In genomic region chr5:2996248-2996647, GRCh38 we compare ENCODE assay signal across 16 cellular contexts.
"Had no signal": no experiment of that assay in that cellular context is flagged by ENCODE, and none has a peak within 500 bp of the region (broad histone marks: within the 10 kb centered on the region; RNA-seq: fewer than 3 reads in every experiment).

No MANE protein-coding gene starts in this region.

- H3K36me3 ChIP-seq: gastroesophageal sphincter, ovary, tibial artery, vagina had no signal

- H3K9me3 ChIP-seq: gastroesophageal sphincter, ovary, psoas muscle, tibial artery, vagina had no signal

- H3K4me3 ChIP-seq: dorsolateral prefrontal cortex, gastroesophageal sphincter, mucosa of descending colon, ovary, psoas muscle, tibial artery, vagina had no signal

- H3K27me3 ChIP-seq: ovary, tibial artery, vagina had no signal

- ATAC-seq: activated CD8-positive, alpha-beta memory T cell treated with anti-CD3 and anti-CD28 coated beads, Interleukin-2, amount 10 ng/mL, durations not matched to agents 7 days and 5 days; gastroesophageal sphincter; left ventricle myocardium superior; mucosa of descending colon; psoas muscle; right cardiac atrium; stimulated activated naive CD8-positive, alpha-beta T cell treated with anti-CD3 and anti-CD28 coated beads, Interleukin-15, Interleukin-2, amounts not matched to agents 100 U/mL and 50 U/mL, for 24 hours; T-helper 17 cell had no signal

- H3K4me1 ChIP-seq: gastroesophageal sphincter, psoas muscle, tibial artery, vagina had no signal

- H3K27ac ChIP-seq: dorsolateral prefrontal cortex, gastroesophageal sphincter, ovary, psoas muscle, tibial artery, vagina had no signal

- DNase-seq: activated CD4-positive, alpha-beta memory T cell treated with anti-CD3 and anti-CD28 coated beads, Interleukin-2, amount 10 ng/mL, durations not matched to agents 7 days and 5 days; activated CD8-positive, alpha-beta memory T cell treated with anti-CD3 and anti-CD28 coated beads, Interleukin-2, amount 10 ng/mL, durations not matched to agents 7 days and 5 days; dorsolateral prefrontal cortex; immature natural killer cell; left ventricle myocardium superior; mucosa of descending colon; naive B cell; ovary; psoas muscle; right cardiac atrium; stimulated activated naive CD8-positive, alpha-beta T cell treated with anti-CD3 and anti-CD28 coated beads, Interleukin-15, Interleukin-2, amounts not matched to agents 100 U/mL and 50 U/mL, for 24 hours; substantia nigra; T-helper 17 cell had no signal
